In the genomic region with DNA sequence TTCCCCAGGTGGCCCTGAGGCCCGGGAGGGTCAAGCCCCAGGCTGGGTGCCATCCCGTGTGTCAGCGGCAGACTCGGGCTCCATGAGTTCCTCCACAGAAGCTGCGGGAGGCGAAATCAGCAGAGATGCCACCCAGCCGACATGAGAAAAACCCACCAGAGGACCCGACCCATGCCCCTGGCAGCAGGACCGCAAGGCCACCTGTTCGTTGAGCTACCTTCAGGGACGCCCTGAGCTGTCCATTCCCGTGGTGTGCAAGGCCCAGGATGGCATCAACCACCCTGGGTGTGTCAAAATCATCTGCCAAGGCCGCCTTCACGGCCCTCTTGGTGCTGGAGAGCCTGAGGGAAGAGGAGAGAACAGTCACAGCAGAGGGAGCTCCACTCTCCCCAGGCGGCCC, we compare ENCODE assay signal across 16 cellular contexts. TPM values are rescaled to one million over a fixed set of nuclear protein-coding genes. Genes with fewer than 3 reads are reported as not detected.
DNase-seq lines count a peak whose midpoint lies in the region; ATAC-seq, FAIRE-seq and TF ChIP-seq lines count a peak whose summit lies in the region.
"Had no signal": no experiment of that assay in that cellular context is flagged by ENCODE, and none has a peak within 500 bp of the region (broad histone marks: within the 10 kb centered on the region; RNA-seq: fewer than 3 reads in every experiment).

No MANE protein-coding gene starts in this region.

- H3K79me2 ChIP-seq in Karpas-422 (ENCODE audit: low read length) (no peaks in the 10 kb centered on the region), astrocyte (ENCODE audit: insufficient read depth, low read length) (peaks cover 2% of the 10 kb centered on the region), neural progenitor cell (ENCODE audit: low read depth) (no peaks in the 10 kb centered on the region)

- H3K9me3 Mint-ChIP-seq in astrocyte (ENCODE audit: unreplicated experiment) (no peaks in the 10 kb centered on the region), neural progenitor cell (no peaks in the 10 kb centered on the region)
- H3K9me3 Mint-ChIP-seq in stimulated activated naive B cell treated with anti-CD40 and anti-IgM and Interleukin-4, amounts not matched to agents 10 μg/mL and 1 μg/mL and 100 μg/mL, for 72 hours: no peaks in the 10 kb centered on the region

- FAIRE-seq in astrocyte (lab: Jason Lieb, UNC): no peak
- FAIRE-seq: RCC 7860 had no signal

- H3K27ac Mint-ChIP-seq in astrocyte (ENCODE audit: unreplicated experiment) (peak overlapping the region; percentile 41), neural progenitor cell (peak overlapping the region; percentile 46)
- H3K27ac Mint-ChIP-seq in stimulated activated naive B cell treated with anti-CD40 and anti-IgM and Interleukin-4, amounts not matched to agents 10 μg/mL and 1 μg/mL and 100 μg/mL, for 72 hours: peak overlapping the region; percentile 2

- H3K4me3 ChIP-seq in Karpas-422 (ENCODE audit: low read length) (0 out of 2 replicates have a peak overlapping the region, but pooled peaks have one; percentile 3), astrocyte (ENCODE audit: insufficient read depth, low read depth, low read length) (no peak overlapping the region), neural progenitor cell (no peak overlapping the region)
- H3K4me3 ChIP-seq: GM23248, SK-N-MC had no signal

- no peaks in the 10 kb centered on the region for H3K27me3 ChIP-seq in Karpas-422 (ENCODE audit: low read length)
- H3K27me3 ChIP-seq in astrocyte (ENCODE audit: insufficient read depth, low read length): no peaks in the 10 kb centered on the region
- no peaks in the 10 kb centered on the region for H3K27me3 ChIP-seq in neural progenitor cell

- no peak for ATAC-seq in stimulated activated naive B cell treated with anti-CD40 and anti-IgM and Interleukin-4, amounts not matched to agents 10 μg/mL and 1 μg/mL and 100 μg/mL, for 72 hours (replicated peaks)
- no peak for ATAC-seq in HG02981 (IDR thresholded peaks at IDR 0.05; ENCODE audit: unreplicated experiment)

- H3K9me3 ChIP-seq in Karpas-422 (ENCODE audit: low read length) (no peaks in the 10 kb centered on the region), astrocyte (ENCODE audit: insufficient read depth, low read depth, low read length) (no peaks in the 10 kb centered on the region), neural progenitor cell (ENCODE audit: low read depth) (no peaks in the 10 kb centered on the region)

- H3K27ac ChIP-seq in Karpas-422 (ENCODE audit: low read length): peak overlapping the region; percentile 61
- H3K27ac ChIP-seq in astrocyte (ENCODE audit: low read depth, low read length): no peak overlapping the region
- H3K27ac ChIP-seq in neural progenitor cell: no peak overlapping the region
- H3K27ac ChIP-seq: GM23248, SK-N-MC had no signal

- H3K36me3 Mint-ChIP-seq in astrocyte (ENCODE audit: low read depth, unreplicated experiment) (peaks cover 4% of the 10 kb centered on the region), neural progenitor cell (peaks cover 14% of the 10 kb centered on the region)
- peaks cover 40 to 61% of the 10 kb centered on the region in 2 donors for H3K36me3 Mint-ChIP-seq in stimulated activated naive B cell treated with anti-CD40 and anti-IgM and Interleukin-4, amounts not matched to agents 10 μg/mL and 1 μg/mL and 100 μg/mL, for 72 hours

- H3K4me2 ChIP-seq in Karpas-422 (ENCODE audit: low read depth, low read length, poor library complexity, severe bottlenecking) (peak overlapping the region; percentile 57), astrocyte (ENCODE audit: low read length) (no peak overlapping the region), neural progenitor cell (no peak overlapping the region)

- H4K20me1 ChIP-seq in Karpas-422 (ENCODE audit: insufficient read depth, low read depth, low read length) (peaks cover 6% of the 10 kb centered on the region; the same call in 1 of the 2 replicates), astrocyte (ENCODE audit: insufficient read depth, low read length) (peaks cover 36% of the 10 kb centered on the region), neural progenitor cell (ENCODE audit: low read depth) (peaks cover 5% of the 10 kb centered on the region)

- H3K27me3 Mint-ChIP-seq in astrocyte (ENCODE audit: low read depth, unreplicated experiment) (no peaks in the 10 kb centered on the region), neural progenitor cell (ENCODE audit: insufficient read depth, low read depth) (peaks cover 3% of the 10 kb centered on the region)
- H3K27me3 Mint-ChIP-seq in stimulated activated naive B cell treated with anti-CD40 and anti-IgM and Interleukin-4, amounts not matched to agents 10 μg/mL and 1 μg/mL and 100 μg/mL, for 72 hours: no peaks in the 10 kb centered on the region

- H3F3A ChIP-seq in neural progenitor cell (ENCODE audit: low read depth): peaks cover 10% of the 10 kb centered on the region

- H3K4me1 Mint-ChIP-seq in astrocyte (ENCODE audit: low read depth, unreplicated experiment) (peaks cover 24% of the 10 kb centered on the region), neural progenitor cell (peaks cover 23% of the 10 kb centered on the region)
- peaks cover 10 to 41% of the 10 kb centered on the region in 2 donors for H3K4me1 Mint-ChIP-seq in stimulated activated naive B cell treated with anti-CD40 and anti-IgM and Interleukin-4, amounts not matched to agents 10 μg/mL and 1 μg/mL and 100 μg/mL, for 72 hours

- H2AFZ ChIP-seq in Karpas-422 (ENCODE audit: low read length) (no peak overlapping the region), astrocyte (ENCODE audit: low read depth, low read length) (no peak overlapping the region), neural progenitor cell (replicated peaks) (no peak overlapping the region)
- H2AFZ ChIP-seq: GM23248 had no signal

- H3K9me2 ChIP-seq in Karpas-422 (replicated peaks; ENCODE audit: insufficient read depth, low read length): no peaks in the 10 kb centered on the region

- H3K4me1 ChIP-seq in Karpas-422 (ENCODE audit: low read length): peaks cover 41% of the 10 kb centered on the region
- H3K4me1 ChIP-seq in astrocyte (ENCODE audit: insufficient read depth, low read length): peaks cover 13% of the 10 kb centered on the region
- H3K4me1 ChIP-seq in neural progenitor cell: peaks cover 22% of the 10 kb centered on the region

- TF ChIP-seq CTCF in astrocyte (IDR thresholded peaks at IDR 0.05; ENCODE audit: insufficient read depth, low read depth, low read length): no peak
- no peak for TF ChIP-seq CTCF in neural progenitor cell (IDR thresholded peaks at IDR 0.05)

- peak overlapping the region; percentile 44 for H3K9ac ChIP-seq in Karpas-422 (ENCODE audit: low read length)
- H3K9ac ChIP-seq in astrocyte (ENCODE audit: low read length): no peak overlapping the region
- H3K9ac ChIP-seq in neural progenitor cell: no peak overlapping the region
- H3K9ac ChIP-seq: GM23248 had no signal

- H3K4me3 Mint-ChIP-seq in astrocyte (ENCODE audit: unreplicated experiment) (no peak overlapping the region), neural progenitor cell (no peak overlapping the region)
- H3K4me3 Mint-ChIP-seq in stimulated activated naive B cell treated with anti-CD40 and anti-IgM and Interleukin-4, amounts not matched to agents 10 μg/mL and 1 μg/mL and 100 μg/mL, for 72 hours: no peak overlapping the region

- peaks cover 16% of the 10 kb centered on the region; the same call in 1 of the 2 replicates for H3K36me3 ChIP-seq in Karpas-422 (ENCODE audit: insufficient read depth, low read length)
- peaks cover 10% of the 10 kb centered on the region for H3K36me3 ChIP-seq in astrocyte (ENCODE audit: insufficient read depth, low read length)
- no peaks in the 10 kb centered on the region for H3K36me3 ChIP-seq in neural progenitor cell

- no peak for DNase-seq in Karpas-422
- DNase-seq in astrocyte (ENCODE audit: low read depth): no peak
- no peak for DNase-seq in neural progenitor cell (ENCODE audit: low spot score)
- no peak for DNase-seq in stimulated activated naive B cell treated with anti-CD40 and anti-IgM and Interleukin-4, amounts not matched to agents 10 μg/mL and 1 μg/mL and 100 μg/mL, for 72 hours
- DNase-seq in SW480 (ENCODE audit: low spot score): no peak
- DNase-seq in 8988T: no peak
- DNase-seq: AML-193, DMS79 treated with DMSO at 0.1 percent for 48 hours, GM23248, HCEC 1CT, NCI-H1105, NCI-H2081, NCI-H446 treated with DMSO at 0.1 percent for 48 hours had no signal

RNA-seq across cellular contexts. Expression of a gene that starts 30.4 kb away (rescaled TPM):
- 16.5 and 20.6 TPM in 2 replicates for total RNA-seq in Karpas-422 (2014; rRNA removed; shearing (Covaris generic); ENCODE audit: low replicate concordance)
- total RNA-seq in astrocyte: 25.1 and 25.8 TPM in 2 replicates
- total RNA-seq in neural progenitor cell (ENCODE audit: low replicate concordance): 17.7 and 23.7 TPM in 2 replicates
